In genomic region chr4:3484057-3484973, GRCh38 we compare ENCODE assay signal across 11 cellular contexts. TPM values are rescaled to one million over a fixed set of nuclear protein-coding genes. Genes with fewer than 3 reads are reported as not detected.
DNase-seq lines count a peak whose midpoint lies in the region; ATAC-seq and TF ChIP-seq lines count a peak whose summit lies in the region.
"Had no signal": no experiment of that assay in that cellular context is flagged by ENCODE, and none has a peak within 500 bp of the region (broad histone marks: within the 10 kb centered on the region; RNA-seq: fewer than 3 reads in every experiment).

No MANE protein-coding gene starts in this region.

- peak; percentile 58 to 66 (median 64) for ATAC-seq in heart left ventricle
- ATAC-seq in HG02642 (IDR thresholded peaks at IDR 0.05; ENCODE audit: poor library complexity, unreplicated experiment) = no peak
- ATAC-seq in GM21515 (IDR thresholded peaks at IDR 0.05; ENCODE audit: unreplicated experiment) = no peak
- ATAC-seq in GM21367 (IDR thresholded peaks at IDR 0.05; ENCODE audit: unreplicated experiment) = no peak

- TF ChIP-seq CTCF in Peyer's patch (IDR thresholded peaks at IDR 0.05) = no peak
- TF ChIP-seq CTCF in heart left ventricle (IDR thresholded peaks at IDR 0.05) = no peak
- TF ChIP-seq CTCF in smooth muscle cell (IDR thresholded peaks at IDR 0.05; ENCODE audit: borderline replicate concordance, insufficient read depth, poor library complexity, severe bottlenecking) = no peak

- 19 to 41% (median 35%) methylated on average over 13 to 45 of the region's 45 CpGs for WGBS in heart left ventricle, 4 donors
- WGBS in smooth muscle cell (ENCODE audit: low lambda C conversion rate) = 78% methylated on average over 45 of the region's 45 CpGs

- CTCF ChIA-PET in activated CD4-positive, alpha-beta memory T cell treated with anti-CD3 and anti-CD28 coated beads, Interleukin-2, amount 10 ng/mL, durations not matched to agents 7 days and 5 days (lab: Charles Lee) = no interaction called here

- H3F3A ChIP-seq in smooth muscle cell (ENCODE audit: low read depth) = peaks cover 3% of the 10 kb centered on the region

- H3K36me3 ChIP-seq in Peyer's patch = no peaks in the 10 kb centered on the region
- H3K36me3 ChIP-seq in heart left ventricle = peaks cover 0 to 2% (median 0%) of the 10 kb centered on the region in 9 donors
- H3K36me3 ChIP-seq in smooth muscle cell (ENCODE audit: low read depth) = no peaks in the 10 kb centered on the region

- no peaks in the 10 kb centered on the region for H3K9me3 Mint-ChIP-seq in activated CD4-positive, alpha-beta memory T cell treated with anti-CD3 and anti-CD28 coated beads, Interleukin-2, amount 10 ng/mL, durations not matched to agents 7 days and 5 days
- H3K9me3 Mint-ChIP-seq: stimulated activated naive CD8-positive, alpha-beta T cell treated with anti-CD3 and anti-CD28 coated beads, Interleukin-15, Interleukin-2, amounts not matched to agents 100 ng/mL and 50 ng/mL, for 24 hours had no signal

- no peaks in the 10 kb centered on the region for H3K9me3 ChIP-seq in Peyer's patch
- no peaks in the 10 kb centered on the region for H3K9me3 ChIP-seq in heart left ventricle
- H3K9me3 ChIP-seq in smooth muscle cell (replicated peaks; ENCODE audit: low read depth) = no peaks in the 10 kb centered on the region

- H3K4me1 ChIP-seq in Peyer's patch (peaks cover 0 to 37% (median 12%) of the 10 kb centered on the region in 4 donors), heart left ventricle (peaks cover 0 to 89% (median 50%) of the 10 kb centered on the region in 12 donors), smooth muscle cell (ENCODE audit: low read depth) (peaks cover 21% of the 10 kb centered on the region)
- H3K4me1 ChIP-seq: parathyroid adenoma had no signal

- intact Hi-C loops in heart left ventricle (cut with DNase I) = loop anchor here in 2 of 10 donors (1.0 to 2.0 kb wide), 2 partner anchors 22 to 48 kb away; partner anchors contain the start of genes DOK7 (in 1 of the 2) and LRPAP1 (in 1 of the 2)

- H3K4me1 Mint-ChIP-seq in activated CD4-positive, alpha-beta memory T cell treated with anti-CD3 and anti-CD28 coated beads, Interleukin-2, amount 10 ng/mL, durations not matched to agents 7 days and 5 days = peaks cover 2% of the 10 kb centered on the region

- H3K4me3 ChIP-seq in Peyer's patch (peak overlapping the region in 3 of 4 donors; percentile 12 to 43 (median 19)), heart left ventricle (peak overlapping the region in 1 of 12 donors; percentile 17), smooth muscle cell (no peak overlapping the region)

- peak; percentile 90 for DNase-seq in HK-2 (ENCODE audit: unreplicated experiment)
- DNase-seq in Peyer's patch = peak; percentile 67 to 79 (median 77)
- peak; percentile 77 to 92 (median 85) for DNase-seq in heart left ventricle
- DNase-seq in smooth muscle cell (lab: John Stamatoyannopoulos, UW; ENCODE audit: unreplicated experiment) = no peak
- DNase-seq in activated CD4-positive, alpha-beta memory T cell treated with anti-CD3 and anti-CD28 coated beads, Interleukin-2, amount 10 ng/mL, durations not matched to agents 7 days and 5 days = no peak
- DNase-seq: erythroblast had no signal

- H3K27ac Mint-ChIP-seq in activated CD4-positive, alpha-beta memory T cell treated with anti-CD3 and anti-CD28 coated beads, Interleukin-2, amount 10 ng/mL, durations not matched to agents 7 days and 5 days = no peak overlapping the region
- H3K27ac Mint-ChIP-seq: stimulated activated naive CD8-positive, alpha-beta T cell treated with anti-CD3 and anti-CD28 coated beads, Interleukin-15, Interleukin-2, amounts not matched to agents 100 ng/mL and 50 ng/mL, for 24 hours had no signal

- H3K27ac ChIP-seq in Peyer's patch = peak overlapping the region in 2 of 4 donors; percentile 37 to 81
- peak overlapping the region; percentile 83 to 100 (median 94) for H3K27ac ChIP-seq in heart left ventricle
- H3K27ac ChIP-seq in smooth muscle cell (ENCODE audit: low read depth) = no peak overlapping the region
- H3K27ac ChIP-seq: parathyroid adenoma had no signal

- no peaks in the 10 kb centered on the region for H4K20me1 ChIP-seq in smooth muscle cell (ENCODE audit: low read depth)

- H3K27me3 ChIP-seq in Peyer's patch = peaks cover 0 to 14% of the 10 kb centered on the region in 2 donors
- H3K27me3 ChIP-seq in heart left ventricle = peaks cover 0 to 35% (median 3%) of the 10 kb centered on the region in 9 donors
- H3K27me3 ChIP-seq in smooth muscle cell (ENCODE audit: low read depth) = no peaks in the 10 kb centered on the region

- no peak overlapping the region for H3K4me3 Mint-ChIP-seq in activated CD4-positive, alpha-beta memory T cell treated with anti-CD3 and anti-CD28 coated beads, Interleukin-2, amount 10 ng/mL, durations not matched to agents 7 days and 5 days
- H3K4me3 Mint-ChIP-seq: stimulated activated naive CD8-positive, alpha-beta T cell treated with anti-CD3 and anti-CD28 coated beads, Interleukin-15, Interleukin-2, amounts not matched to agents 100 ng/mL and 50 ng/mL, for 24 hours had no signal

- H3K27me3 Mint-ChIP-seq in activated CD4-positive, alpha-beta memory T cell treated with anti-CD3 and anti-CD28 coated beads, Interleukin-2, amount 10 ng/mL, durations not matched to agents 7 days and 5 days = peaks cover 13% of the 10 kb centered on the region

- H3K9ac ChIP-seq in smooth muscle cell (ENCODE audit: low read depth) = no peak overlapping the region
- H3K9ac ChIP-seq: parathyroid adenoma had no signal

- POLR2A ChIA-PET in activated CD4-positive, alpha-beta memory T cell treated with anti-CD3 and anti-CD28 coated beads, Interleukin-2, amount 10 ng/mL, durations not matched to agents 7 days and 5 days (lab: Charles Lee) = no interaction called here

- H2AFZ ChIP-seq in smooth muscle cell (ENCODE audit: low read depth) = no peak overlapping the region
- H2AFZ ChIP-seq: parathyroid adenoma had no signal

- H3K79me2 ChIP-seq in smooth muscle cell (ENCODE audit: low read depth) = no peaks in the 10 kb centered on the region
- H3K79me2 ChIP-seq: parathyroid adenoma had no signal

- no peaks in the 10 kb centered on the region for H3K36me3 Mint-ChIP-seq in activated CD4-positive, alpha-beta memory T cell treated with anti-CD3 and anti-CD28 coated beads, Interleukin-2, amount 10 ng/mL, durations not matched to agents 7 days and 5 days (ENCODE audit: low read depth)

- TF ChIP-seq POLR2A in Peyer's patch (IDR thresholded peaks at IDR 0.05) (no peak), heart left ventricle (IDR thresholded peaks at IDR 0.05) (no peak)

- peak overlapping the region; percentile 37 for H3K4me2 ChIP-seq in smooth muscle cell

RNA-seq across cellular contexts. Expression of gene DOK7, which starts 21.2 kb away (rescaled TPM):
- total RNA-seq in Peyer's patch (1 to 10 TPM in 2 of 4 donors, under 1 TPM in 1, not detected in 1; 0.53 to 5.7 (median 4.1) TPM), heart left ventricle (10 to 100 TPM; 27.7 to 75.1 (median 39.7) TPM), smooth muscle cell (not detected in 2 replicates)
- polyA plus RNA-seq in heart left ventricle (10 to 100 TPM; 59.1 to 89.5 TPM), smooth muscle cell (1.4 TPM in 1 of 2 replicates, not detected in the other)
- total RNA-seq in activated CD4-positive, alpha-beta memory T cell treated with anti-CD3 and anti-CD28 coated beads, Interleukin-2, amount 10 ng/mL, durations not matched to agents 7 days and 5 days = not detected

RNA-seq across cellular contexts. Expression of gene HGFAC, which starts 42.5 kb away (rescaled TPM):
- total RNA-seq in Peyer's patch (not detected), heart left ventricle (under 1 TPM in 5 of 9 donors, not detected in 4; 0.19 to 0.65 (median 0.47) TPM), smooth muscle cell (0.27 and 0.58 TPM in 2 replicates)
- polyA plus RNA-seq in heart left ventricle (under 1 TPM; 0.11 to 0.73 TPM), smooth muscle cell (not detected in 2 replicates)
- not detected for total RNA-seq in activated CD4-positive, alpha-beta memory T cell treated with anti-CD3 and anti-CD28 coated beads, Interleukin-2, amount 10 ng/mL, durations not matched to agents 7 days and 5 days

RNA-seq across cellular contexts. Expression of gene LRPAP1, which starts 47.9 kb away (rescaled TPM):
- total RNA-seq in Peyer's patch (100 to 1,000 TPM in 3 of 4 donors, 10 to 100 TPM in 1; 82.6 to 116 (median 109) TPM), heart left ventricle (100 to 1,000 TPM; 221 to 389 (median 283) TPM), smooth muscle cell (82.6 and 87.0 TPM in 2 replicates)
- polyA plus RNA-seq in heart left ventricle (100 to 1,000 TPM; 105 to 322 TPM), smooth muscle cell (277 and 293 TPM in 2 replicates)
- total RNA-seq in activated CD4-positive, alpha-beta memory T cell treated with anti-CD3 and anti-CD28 coated beads, Interleukin-2, amount 10 ng/mL, durations not matched to agents 7 days and 5 days = 10 to 100 TPM; 71.0 to 72.3 TPM

Comparison
In these comparisons a context has a peak if more than half of its experiments do, and no peak if none do; other contexts are left out.
1. DNase-seq: peak in HK-2 (single experiment), Peyer's patch (3 of 3) and heart left ventricle (5 of 5); none in smooth muscle cell (single experiment) and activated CD4-positive, alpha-beta memory T cell treated with anti-CD3 and anti-CD28 coated beads, Interleukin-2, amount 10 ng/mL, durations not matched to agents 7 days and 5 days (single experiment).
2. ATAC-seq: peak in heart left ventricle (4 of 4); none in HG02642 (single experiment), GM21515 (single experiment) and GM21367 (single experiment).
3. RNA of gene DOK7, which starts 21.2 kb away (total RNA-seq): 27.7 to 75.1 TPM in heart left ventricle; 0.53 to 5.7 TPM in Peyer's patch, not detected in smooth muscle cell and not detected in activated CD4-positive, alpha-beta memory T cell treated with anti-CD3 and anti-CD28 coated beads, Interleukin-2, amount 10 ng/mL, durations not matched to agents 7 days and 5 days; every median in the first group is over 4 times any median in the second.